In the genomic region with DNA sequence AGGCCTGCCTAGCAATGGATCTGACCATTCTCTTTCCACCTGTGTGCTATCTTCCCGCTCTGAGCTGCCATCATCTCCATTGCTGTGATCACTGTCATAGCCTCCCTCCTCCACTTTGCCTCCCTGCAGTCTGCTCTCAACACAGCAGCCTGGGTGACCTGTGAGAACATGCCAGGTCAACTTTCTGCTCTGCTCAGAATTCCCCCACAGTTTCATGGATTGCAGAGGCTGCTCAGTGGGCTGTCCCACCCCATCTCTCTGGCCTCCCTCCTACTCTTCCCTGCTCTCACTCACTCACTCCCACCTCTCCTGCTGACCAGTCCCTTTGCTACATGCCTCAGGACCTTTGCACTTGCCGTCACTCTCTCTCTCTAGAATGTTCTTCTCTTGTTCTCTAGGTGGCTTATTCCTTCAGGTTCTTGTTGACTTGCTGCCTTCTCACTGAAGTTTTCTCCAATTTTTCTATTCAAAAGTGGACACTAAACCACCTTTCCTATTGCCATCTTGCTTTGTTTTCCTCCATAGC, we compare ENCODE assay signal across 10 cellular contexts.
DNase-seq lines count a peak whose midpoint lies in the region; ATAC-seq and TF ChIP-seq lines count a peak whose summit lies in the region.
"Had no signal": no experiment of that assay in that cellular context is flagged by ENCODE, and none has a peak within 500 bp of the region (broad histone marks: within the 10 kb centered on the region; RNA-seq: fewer than 3 reads in every experiment).

No MANE protein-coding gene starts in this region.

- no peak overlapping the region for H2AFZ ChIP-seq in Karpas-422 (ENCODE audit: low read length)

- ATAC-seq in activated CD8-positive, alpha-beta memory T cell treated with anti-CD3 and anti-CD28 coated beads, Interleukin-2, amount 10 ng/mL, durations not matched to agents 7 days and 5 days = peak; percentile 50
- peak; percentile 20 for ATAC-seq in HG03039 (IDR thresholded peaks at IDR 0.05; ENCODE audit: unreplicated experiment)
- peak; percentile 54 for ATAC-seq in activated T-helper 17 cell treated with anti-CD3 and anti-CD28 coated beads, Interleukin-2, amount 50 U/mL, for 72 hours (replicated peaks)
- peak; percentile 59 for ATAC-seq in stimulated activated naive CD8-positive, alpha-beta T cell treated with anti-CD3 and anti-CD28 coated beads, Interleukin-15, amount 100 ng/mL, for 72 hours

- no peaks in the 10 kb centered on the region for H3K27me3 ChIP-seq in Karpas-422 (ENCODE audit: low read length)

- no peaks in the 10 kb centered on the region for H3K9me2 ChIP-seq in Karpas-422 (replicated peaks; ENCODE audit: insufficient read depth, low read length)

- peak overlapping the region; percentile 91 for H3K27ac Mint-ChIP-seq in activated CD8-positive, alpha-beta memory T cell treated with anti-CD3 and anti-CD28 coated beads, Interleukin-2, amount 10 ng/mL, durations not matched to agents 7 days and 5 days
- peak overlapping the region; percentile 74 for H3K27ac Mint-ChIP-seq in activated T-helper 17 cell treated with anti-CD3 and anti-CD28 coated beads, Interleukin-2, amount 50 U/mL, for 72 hours
- H3K27ac Mint-ChIP-seq in stimulated activated naive CD8-positive, alpha-beta T cell treated with anti-CD3 and anti-CD28 coated beads, Interleukin-15, amount 100 ng/mL, for 72 hours = peak overlapping the region in 1 of 2 donors; percentile 35
- no peak overlapping the region for H3K27ac Mint-ChIP-seq in glutamatergic neuron (ENCODE audit: unreplicated experiment)

- no peak overlapping the region for H3K27ac ChIP-seq in Karpas-422 (ENCODE audit: low read length)

- DNase-seq in activated CD8-positive, alpha-beta memory T cell treated with anti-CD3 and anti-CD28 coated beads, Interleukin-2, amount 10 ng/mL, durations not matched to agents 7 days and 5 days = no peak
- DNase-seq in activated CD8-positive, alpha-beta memory T cell treated with anti-CD3 and anti-CD28 coated beads, Interleukin-2, amount 50 U/mL, for 4 hours = no peak
- DNase-seq in stimulated activated naive CD8-positive, alpha-beta T cell treated with anti-CD3 and anti-CD28 coated beads, Interleukin-15, amount 100 ng/mL, for 72 hours = no peak
- DNase-seq in glutamatergic neuron = no peak
- no peak for DNase-seq in Karpas-422
- no peak for DNase-seq in NCI-H128 (lab: John Stamatoyannopoulos, UW; ENCODE audit: unreplicated experiment)
- DNase-seq: ACHN; activated CD4-positive, alpha-beta T cell treated with anti-CD3 and anti-CD28 coated beads, Interleukin-2, amount 50 U/mL, for 1 hour had no signal

- no peaks in the 10 kb centered on the region for H3K36me3 ChIP-seq in Karpas-422 (ENCODE audit: insufficient read depth, low read length)

- no peak overlapping the region for H3K4me3 ChIP-seq in Karpas-422 (ENCODE audit: low read length)

- H4K20me1 ChIP-seq in Karpas-422 (ENCODE audit: insufficient read depth, low read depth, low read length) = no peaks in the 10 kb centered on the region

- H3K27me3 Mint-ChIP-seq in activated CD8-positive, alpha-beta memory T cell treated with anti-CD3 and anti-CD28 coated beads, Interleukin-2, amount 10 ng/mL, durations not matched to agents 7 days and 5 days = no peaks in the 10 kb centered on the region
- H3K27me3 Mint-ChIP-seq in activated T-helper 17 cell treated with anti-CD3 and anti-CD28 coated beads, Interleukin-2, amount 50 U/mL, for 72 hours = no peaks in the 10 kb centered on the region
- H3K27me3 Mint-ChIP-seq in stimulated activated naive CD8-positive, alpha-beta T cell treated with anti-CD3 and anti-CD28 coated beads, Interleukin-15, amount 100 ng/mL, for 72 hours = no peaks in the 10 kb centered on the region
- H3K27me3 Mint-ChIP-seq in glutamatergic neuron (ENCODE audit: unreplicated experiment) = peaks cover 6% of the 10 kb centered on the region

- CTCF ChIA-PET in activated CD8-positive, alpha-beta memory T cell treated with anti-CD3 and anti-CD28 coated beads, Interleukin-2, amount 10 ng/mL, durations not matched to agents 7 days and 5 days (lab: Charles Lee) = no interaction called here

- peak overlapping the region; percentile 29 for H3K4me3 Mint-ChIP-seq in activated CD8-positive, alpha-beta memory T cell treated with anti-CD3 and anti-CD28 coated beads, Interleukin-2, amount 10 ng/mL, durations not matched to agents 7 days and 5 days
- H3K4me3 Mint-ChIP-seq in activated T-helper 17 cell treated with anti-CD3 and anti-CD28 coated beads, Interleukin-2, amount 50 U/mL, for 72 hours = peak overlapping the region; percentile 71
- H3K4me3 Mint-ChIP-seq in stimulated activated naive CD8-positive, alpha-beta T cell treated with anti-CD3 and anti-CD28 coated beads, Interleukin-15, amount 100 ng/mL, for 72 hours = peak overlapping the region; percentile 27 to 46
- no peak overlapping the region for H3K4me3 Mint-ChIP-seq in glutamatergic neuron (ENCODE audit: unreplicated experiment)

- peaks cover 4% of the 10 kb centered on the region for H3K9me3 Mint-ChIP-seq in activated CD8-positive, alpha-beta memory T cell treated with anti-CD3 and anti-CD28 coated beads, Interleukin-2, amount 10 ng/mL, durations not matched to agents 7 days and 5 days (ENCODE audit: low read depth)
- H3K9me3 Mint-ChIP-seq in activated T-helper 17 cell treated with anti-CD3 and anti-CD28 coated beads, Interleukin-2, amount 50 U/mL, for 72 hours = peaks cover 7% of the 10 kb centered on the region
- peaks cover 0 to 8% of the 10 kb centered on the region in 2 donors for H3K9me3 Mint-ChIP-seq in stimulated activated naive CD8-positive, alpha-beta T cell treated with anti-CD3 and anti-CD28 coated beads, Interleukin-15, amount 100 ng/mL, for 72 hours
- peaks cover 2% of the 10 kb centered on the region for H3K9me3 Mint-ChIP-seq in glutamatergic neuron (ENCODE audit: unreplicated experiment)

- no peaks in the 10 kb centered on the region for H3K4me1 ChIP-seq in Karpas-422 (ENCODE audit: low read length)

- H3K79me2 ChIP-seq in Karpas-422 (ENCODE audit: low read length) = no peaks in the 10 kb centered on the region

- peaks cover 26% of the 10 kb centered on the region for H3K4me1 Mint-ChIP-seq in activated CD8-positive, alpha-beta memory T cell treated with anti-CD3 and anti-CD28 coated beads, Interleukin-2, amount 10 ng/mL, durations not matched to agents 7 days and 5 days
- peaks cover 25% of the 10 kb centered on the region for H3K4me1 Mint-ChIP-seq in activated T-helper 17 cell treated with anti-CD3 and anti-CD28 coated beads, Interleukin-2, amount 50 U/mL, for 72 hours
- peaks cover 45% of the 10 kb centered on the region for H3K4me1 Mint-ChIP-seq in stimulated activated naive CD8-positive, alpha-beta T cell treated with anti-CD3 and anti-CD28 coated beads, Interleukin-15, amount 100 ng/mL, for 72 hours
- H3K4me1 Mint-ChIP-seq in glutamatergic neuron (ENCODE audit: low read depth, unreplicated experiment) = peaks cover 10% of the 10 kb centered on the region

- peaks cover 3% of the 10 kb centered on the region for H3K36me3 Mint-ChIP-seq in activated CD8-positive, alpha-beta memory T cell treated with anti-CD3 and anti-CD28 coated beads, Interleukin-2, amount 10 ng/mL, durations not matched to agents 7 days and 5 days
- no peaks in the 10 kb centered on the region for H3K36me3 Mint-ChIP-seq in activated T-helper 17 cell treated with anti-CD3 and anti-CD28 coated beads, Interleukin-2, amount 50 U/mL, for 72 hours (ENCODE audit: low read depth)
- H3K36me3 Mint-ChIP-seq in glutamatergic neuron (ENCODE audit: unreplicated experiment) = peaks cover 16% of the 10 kb centered on the region

- no peaks in the 10 kb centered on the region for H3K9me3 ChIP-seq in Karpas-422 (ENCODE audit: low read length)

- H3K9ac ChIP-seq in Karpas-422 (ENCODE audit: low read length) = no peak overlapping the region

- TF ChIP-seq CTCF in glutamatergic neuron (IDR thresholded peaks at IDR 0.05; ENCODE audit: partially characterized antibody, unreplicated experiment) = no peak

- H3K4me2 ChIP-seq in Karpas-422 (ENCODE audit: low read depth, low read length, poor library complexity, severe bottlenecking) = no peak overlapping the region
